8 cellular contexts compared by ENCODE assay signal in the genomic region with DNA sequence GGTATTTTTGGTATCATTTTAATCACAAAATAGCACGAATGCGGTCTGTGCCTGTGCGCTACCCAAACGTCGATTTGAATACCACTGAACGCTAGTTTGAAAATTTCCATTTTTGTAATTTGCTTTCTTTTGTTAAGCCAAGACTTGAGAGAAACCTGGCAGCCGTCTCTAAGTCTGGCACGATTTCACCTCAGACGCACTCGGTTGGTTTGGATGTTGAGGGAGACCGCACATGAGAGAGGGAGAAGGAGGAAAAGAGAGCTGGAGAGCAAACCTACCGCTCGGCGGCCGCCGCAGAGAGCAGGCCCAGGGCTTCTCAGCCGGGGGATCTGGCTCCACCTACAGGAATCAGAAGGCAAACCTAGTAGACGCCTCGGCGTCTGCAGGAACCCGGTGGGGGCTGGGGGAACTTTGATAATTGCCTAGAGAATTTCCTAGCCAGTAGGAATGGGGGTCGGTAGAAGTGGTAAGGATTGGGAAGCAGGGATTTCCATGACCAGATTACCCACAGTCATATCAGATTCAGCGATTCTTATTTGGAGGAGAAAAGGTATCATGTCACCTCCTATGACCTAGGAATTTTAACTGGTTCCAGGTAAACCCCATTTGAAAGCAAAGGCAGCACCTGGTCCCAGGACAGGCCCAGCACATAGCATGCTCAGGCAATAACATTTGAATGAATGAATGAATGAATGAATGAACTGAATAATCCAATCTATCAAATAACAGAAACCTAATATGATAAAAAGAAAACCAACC.
DNase-seq lines count a peak whose midpoint lies in the region; ATAC-seq and TF ChIP-seq lines count a peak whose summit lies in the region.

No MANE protein-coding gene starts in this region.

- H3K27ac ChIP-seq in VCaP: peak overlapping the region; percentile 88

- DNase-seq in DMS53 treated with DMSO at 0.1 percent for 48 hours (lab: John Stamatoyannopoulos, UW; ENCODE audit: unreplicated experiment): peak; percentile 66
- DNase-seq in KBM-7: peak; percentile 65
- DNase-seq in cardiac fibroblast (ENCODE audit: low read depth in 2 of 2): peak; percentile 74 to 87
- DNase-seq in left lobe of liver (ENCODE audit: low spot score): peak; percentile 67
- DNase-seq in stimulated activated CD4-positive, alpha-beta T cell treated with anti-CD3 and anti-CD28 coated beads, Interleukin-1b, Interleukin-23, amount 100 ng/mL, for 48 hours: peak; percentile 69
- no peak for DNase-seq in NCI-H1694 treated with DMSO at 0.1 percent for 48 hours (lab: John Stamatoyannopoulos, UW)

- peak overlapping the region; percentile 2 for H3K4me3 ChIP-seq in cardiac fibroblast (replicated peaks in 1 of 2; ENCODE audit: low read depth in 2 of 2, low read length in 2 of 2)

- in situ Hi-C loops in KBM-7 (cut with MboI; ENCODE audit: low pct_unique_long_range_greater_than_20kb, low sequenced_read_pairs): no loop called here

- peak; percentile 84 for TF ChIP-seq CTCF in VCaP (conservative IDR thresholded peaks at IDR 0.05)
- peak; percentile 93 for TF ChIP-seq CTCF in cardiac fibroblast (IDR thresholded peaks at IDR 0.05; ENCODE audit: low read depth, low read length)

- peak; percentile 98 for ATAC-seq in GM21619 (IDR thresholded peaks at IDR 0.05; ENCODE audit: unreplicated experiment)
- ATAC-seq in left lobe of liver: peak; percentile 96
